Comparison of ENCODE assay signal across 18 cellular contexts in genomic region chr3:128413413-128414205, GRCh38. TPM values are rescaled to one million over a fixed set of nuclear protein-coding genes. Genes with fewer than 3 reads are reported as not detected.
DNase-seq lines count a peak whose midpoint lies in the region; ATAC-seq and TF ChIP-seq lines count a peak whose summit lies in the region.
"Had no signal": no experiment of that assay in that cellular context is flagged by ENCODE, and none has a peak within 500 bp of the region (broad histone marks: within the 10 kb centered on the region; RNA-seq: fewer than 3 reads in every experiment).

No MANE protein-coding gene starts in this region.

- H3K4me1 ChIP-seq in cardiac muscle cell (ENCODE audit: low read depth) (peaks cover 24% of the 10 kb centered on the region), heart right ventricle (peaks cover 0 to 13% (median 5%) of the 10 kb centered on the region in 9 donors), breast epithelium (no peaks in the 10 kb centered on the region)

- H3K9me3 ChIP-seq in cardiac muscle cell (ENCODE audit: low read depth) (no peaks in the 10 kb centered on the region), heart right ventricle (no peaks in the 10 kb centered on the region), breast epithelium (no peaks in the 10 kb centered on the region)
- H3K9me3 ChIP-seq: BLaER1 had no signal

- H3K27me3 ChIP-seq in cardiac muscle cell (no peaks in the 10 kb centered on the region), heart right ventricle (no peaks in the 10 kb centered on the region), breast epithelium (no peaks in the 10 kb centered on the region)
- H3K27me3 ChIP-seq: BLaER1 had no signal

- TF ChIP-seq CTCF in cardiac muscle cell (IDR thresholded peaks at IDR 0.05; ENCODE audit: low read depth, low read length) (no peak), heart right ventricle (IDR thresholded peaks at IDR 0.05) (no peak), breast epithelium (IDR thresholded peaks at IDR 0.05) (no peak)

- WGBS in heart right ventricle, 2 donors, result 90 to 92% methylated on average over 24 of the region's 24 CpGs

- DNase-seq in cardiac muscle cell (ENCODE audit: low read depth in 1 of 2, low spot score in 1 of 2) (no peak), heart right ventricle (no peak), erythroblast (lab: John Stamatoyannopoulos, UW) (peak; percentile 23 to 29), breast epithelium (ENCODE audit: low spot score in 2 of 2) (no peak)
- DNase-seq: 8988T; AML-193; Calu3; CD4-positive, CD25-positive, alpha-beta regulatory T cell; DMS153; DMS79 treated with DMSO at 0.1 percent for 48 hours; EL; Kasumi-1; KBM-7 had no signal

- no peak for TF ChIP-seq POLR2A in erythroblast (IDR thresholded peaks at IDR 0.05; ENCODE audit: low read length)
- TF ChIP-seq POLR2A in breast epithelium (IDR thresholded peaks at IDR 0.05), result no peak

- H3K36me3 ChIP-seq in cardiac muscle cell (no peaks in the 10 kb centered on the region), heart right ventricle (no peaks in the 10 kb centered on the region), breast epithelium (no peaks in the 10 kb centered on the region)
- H3K36me3 ChIP-seq: BLaER1 had no signal

- peak overlapping the region; percentile 41 for H3K27ac ChIP-seq in cardiac muscle cell
- H3K27ac ChIP-seq in heart right ventricle, result no peak overlapping the region
- no peak overlapping the region for H3K27ac ChIP-seq in breast epithelium
- H3K27ac ChIP-seq: BLaER1 had no signal

- no peak for TF ChIP-seq RAD21 in Ishikawa (IDR thresholded peaks at IDR 0.05; ENCODE audit: low read depth)

- H3K4me3 ChIP-seq in cardiac muscle cell (no peak overlapping the region), heart right ventricle (no peak overlapping the region), breast epithelium (no peak overlapping the region)
- H3K4me3 ChIP-seq: BLaER1 had no signal

- no peak for TF ChIP-seq EP300 in Ishikawa (IDR thresholded peaks at IDR 0.05; ENCODE audit: borderline replicate concordance)

- no peak for ATAC-seq in heart right ventricle
- ATAC-seq in GM21526 (IDR thresholded peaks at IDR 0.05; ENCODE audit: low FRiP score, unreplicated experiment), result no peak
- no peak for ATAC-seq in GM21825 (IDR thresholded peaks at IDR 0.05; ENCODE audit: unreplicated experiment)

- intact Hi-C loops in heart right ventricle (cut with DNase I), result no loop called here
- intact Hi-C loops in breast epithelium (cut with DNase I; ENCODE audit: low total_unique reads), result no loop called here

TF ChIP-seq in Ishikawa, 13 proteins besides CTCF, POLR2A, EP300 and RAD21:
- no peak for TF ChIP-seq ZBTB7A (IDR thresholded peaks at IDR 0.05; ENCODE audit: low read depth)
- TF ChIP-seq NFIC (IDR thresholded peaks at IDR 0.05), result peak; percentile 49
TF ChIP-seq in Ishikawa: peak in this region for 1.

RNA-seq across cellular contexts. Expression of gene DNAJB8, which starts 53.1 kb away (rescaled TPM):
- total RNA-seq in cardiac muscle cell, result not detected in 2 replicates
- polyA plus RNA-seq in cardiac muscle cell, result not detected in 2 replicates
- total RNA-seq in heart right ventricle, result not detected
- polyA plus RNA-seq in heart right ventricle, result not detected
- total RNA-seq in breast epithelium, result not detected
- total RNA-seq: Calu3; CD4-positive, CD25-positive, alpha-beta regulatory T cell; H7 had no signal
- polyA plus RNA-seq: CD4-positive, CD25-positive, alpha-beta regulatory T cell had no signal

Comparison
In these comparisons a context has a peak if more than half of its experiments do, and no peak if none do; other contexts are left out.
1. DNase-seq: peak in erythroblast (2 of 2); none in cardiac muscle cell (0 of 2), heart right ventricle (0 of 2) and breast epithelium (0 of 2).